In genomic region chr14:105006831-105007592, GRCh38 we compare ENCODE assay signal across 1 cellular context.
TF ChIP-seq lines count a peak whose summit lies in the region.

No MANE protein-coding gene starts in this region.

TF ChIP-seq in GM12878, 131 proteins besides CTCF, POLR2A, EP300 and RAD21:
- no peak for TF ChIP-seq ASH2L (IDR thresholded peaks at IDR 0.05; ENCODE audit: borderline replicate concordance, low read depth)
- 0 out of 2 replicates have a peak, but pooled peaks have one; percentile 25 for TF ChIP-seq POLR2AphosphoS2 (IDR thresholded peaks at IDR 0.05; ENCODE audit: low read depth, low read length)
